19 cellular contexts compared by ENCODE assay signal in the genomic region with DNA sequence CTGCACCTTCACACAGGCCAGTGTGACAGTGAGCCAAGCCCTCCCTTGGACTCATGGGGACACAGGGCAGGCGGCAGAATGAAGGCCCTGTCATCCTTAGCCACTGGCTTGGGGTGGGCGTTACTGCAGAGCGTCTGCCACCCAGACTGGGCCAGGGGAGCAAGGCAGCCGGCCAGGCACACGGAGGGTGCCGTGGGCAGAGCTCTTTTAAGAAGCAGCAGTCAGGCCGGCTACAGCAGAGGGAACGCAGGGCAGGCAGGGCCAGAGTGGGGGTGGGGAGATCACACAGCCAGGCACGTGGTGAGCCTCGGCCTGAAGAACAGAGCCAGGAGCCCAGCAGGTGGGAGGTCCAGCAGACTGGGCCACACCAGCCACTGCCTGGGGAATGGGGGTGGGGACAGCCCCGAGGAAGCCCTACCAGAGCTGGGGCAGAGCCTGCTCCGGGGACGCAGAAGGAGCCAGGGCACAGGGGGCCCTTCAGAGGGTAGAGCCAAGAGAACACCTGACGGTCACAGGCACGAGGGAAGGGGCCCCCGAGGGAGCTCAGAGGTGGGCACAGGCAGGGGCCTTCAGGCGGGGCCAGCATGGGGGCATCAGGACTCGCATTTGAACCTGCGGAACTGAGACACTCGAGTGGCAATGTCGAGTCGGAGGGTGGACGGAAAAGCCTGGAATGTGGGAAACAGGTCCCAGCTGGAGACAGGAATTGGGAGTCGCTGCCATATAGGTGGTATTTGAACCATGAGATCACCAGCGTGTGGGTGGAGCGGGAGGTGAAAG. TPM values are rescaled to one million over a fixed set of nuclear protein-coding genes. Genes with fewer than 3 reads are reported as not detected.
DNase-seq lines count a peak whose midpoint lies in the region; ATAC-seq, FAIRE-seq and TF ChIP-seq lines count a peak whose summit lies in the region.
"Had no signal": no experiment of that assay in that cellular context is flagged by ENCODE, and none has a peak within 500 bp of the region (broad histone marks: within the 10 kb centered on the region; RNA-seq: fewer than 3 reads in every experiment).

No MANE protein-coding gene starts in this region.

- DNase-seq in Ammon's horn (ENCODE audit: low spot score) (peak; percentile 72), NCI-H1092 treated with DMSO at 0.1 percent for 48 hours (lab: John Stamatoyannopoulos, UW) (peak; percentile 66), endothelial cell (ENCODE audit: low spot score) (no peak), medulla oblongata (ENCODE audit: extremely low spot score) (peak; percentile 68), CD14-positive monocyte (ENCODE audit: low spot score) (no peak), urothelium cell line (ENCODE audit: low spot score) (no peak), NCI-H510A (lab: John Stamatoyannopoulos, UW) (no peak)
- DNase-seq: activated CD4-positive, alpha-beta memory T cell treated with anti-CD3 and anti-CD28 coated beads, Interleukin-2, amount 10 ng/mL, durations not matched to agents 7 days and 5 days; GOT3; Kasumi-1; stimulated activated CD4-positive, alpha-beta T cell treated with anti-CD3 and anti-CD28 coated beads, Interleukin-4, amount 100 ng/mL, for 1 hour; T1000 had no signal

- FAIRE-seq in urothelium cell line (lab: Jason Lieb, UNC): no peak
- FAIRE-seq: GM12878, GM19239 had no signal

- H3K27ac Mint-ChIP-seq in endothelial cell (ENCODE audit: unreplicated experiment): peak overlapping the region; percentile 63
- H3K27ac Mint-ChIP-seq in CD14-positive monocyte: no peak overlapping the region
- H3K27ac Mint-ChIP-seq: activated CD4-positive, alpha-beta memory T cell treated with anti-CD3 and anti-CD28 coated beads, Interleukin-2, amount 10 ng/mL, durations not matched to agents 7 days and 5 days; activated naive CD4-positive, alpha-beta T cell treated with anti-CD3 and anti-CD28 coated beads, Interleukin-2, amount 50 U/mL, for 24 hours; mesothelial cell of epicardium; stimulated activated memory B cell treated with anti-CD40 and anti-IgM and Interleukin-4, amounts not matched to agents 10 μg/mL and 1 μg/mL and 100 μg/mL, for 72 hours had no signal

- ATAC-seq in GM18517 (IDR thresholded peaks at IDR 0.05; ENCODE audit: unreplicated experiment): no peak
- ATAC-seq: GM12878; stimulated activated memory B cell treated with anti-CD40 and anti-IgM and Interleukin-4, amounts not matched to agents 10 μg/mL and 1 μg/mL and 100 μg/mL, for 72 hours had no signal

- H3K36me3 Mint-ChIP-seq in endothelial cell (ENCODE audit: low read depth, unreplicated experiment) (no peaks in the 10 kb centered on the region), CD14-positive monocyte (peaks cover 0 to 4% of the 10 kb centered on the region in 2 donors)
- H3K36me3 Mint-ChIP-seq: activated naive CD4-positive, alpha-beta T cell treated with anti-CD3 and anti-CD28 coated beads, Interleukin-2, amount 50 U/mL, for 24 hours; mesothelial cell of epicardium had no signal

- H3K4me3 Mint-ChIP-seq in endothelial cell (ENCODE audit: unreplicated experiment): no peak overlapping the region
- H3K4me3 Mint-ChIP-seq in CD14-positive monocyte: no peak overlapping the region
- H3K4me3 Mint-ChIP-seq: activated CD4-positive, alpha-beta memory T cell treated with anti-CD3 and anti-CD28 coated beads, Interleukin-2, amount 10 ng/mL, durations not matched to agents 7 days and 5 days; activated naive CD4-positive, alpha-beta T cell treated with anti-CD3 and anti-CD28 coated beads, Interleukin-2, amount 50 U/mL, for 24 hours; central memory CD8-positive, alpha-beta T cell; mesothelial cell of epicardium; stimulated activated memory B cell treated with anti-CD40 and anti-IgM and Interleukin-4, amounts not matched to agents 10 μg/mL and 1 μg/mL and 100 μg/mL, for 72 hours had no signal

- TF ChIP-seq CTCF in endothelial cell (IDR thresholded peaks at IDR 0.05; ENCODE audit: unreplicated experiment) (no peak), CD14-positive monocyte (IDR thresholded peaks at IDR 0.05) (no peak)

- no peaks in the 10 kb centered on the region for H3K9me3 Mint-ChIP-seq in endothelial cell (ENCODE audit: unreplicated experiment)
- peaks cover 0 to 9% (median 3%) of the 10 kb centered on the region in 7 donors for H3K9me3 Mint-ChIP-seq in CD14-positive monocyte
- H3K9me3 Mint-ChIP-seq: activated CD4-positive, alpha-beta memory T cell treated with anti-CD3 and anti-CD28 coated beads, Interleukin-2, amount 10 ng/mL, durations not matched to agents 7 days and 5 days; activated naive CD4-positive, alpha-beta T cell treated with anti-CD3 and anti-CD28 coated beads, Interleukin-2, amount 50 U/mL, for 24 hours; central memory CD8-positive, alpha-beta T cell; stimulated activated memory B cell treated with anti-CD40 and anti-IgM and Interleukin-4, amounts not matched to agents 10 μg/mL and 1 μg/mL and 100 μg/mL, for 72 hours had no signal

- no peaks in the 10 kb centered on the region for H3K4me1 Mint-ChIP-seq in endothelial cell (ENCODE audit: unreplicated experiment)
- peaks cover 12% of the 10 kb centered on the region for H3K4me1 Mint-ChIP-seq in CD14-positive monocyte
- H3K4me1 Mint-ChIP-seq: activated CD4-positive, alpha-beta memory T cell treated with anti-CD3 and anti-CD28 coated beads, Interleukin-2, amount 10 ng/mL, durations not matched to agents 7 days and 5 days; central memory CD8-positive, alpha-beta T cell; mesothelial cell of epicardium had no signal

- H3K27me3 Mint-ChIP-seq in endothelial cell (ENCODE audit: unreplicated experiment): peaks cover 8% of the 10 kb centered on the region
- H3K27me3 Mint-ChIP-seq in CD14-positive monocyte (ENCODE audit: low read depth in 3 of 3): peaks cover 3 to 22% (median 4%) of the 10 kb centered on the region in 3 donors
- H3K27me3 Mint-ChIP-seq: activated naive CD4-positive, alpha-beta T cell treated with anti-CD3 and anti-CD28 coated beads, Interleukin-2, amount 50 U/mL, for 24 hours; central memory CD8-positive, alpha-beta T cell had no signal

- intact Hi-C loops in CD14-positive monocyte (cut with micrococcal nuclease): no loop called here

RNA-seq across cellular contexts. Expression of gene STK32C, which starts 14.1 kb away (rescaled TPM):
- total RNA-seq in endothelial cell (ENCODE audit: unreplicated experiment): 12.6 TPM
- 10 to 100 TPM; 13.6 to 18.4 TPM for polyA plus RNA-seq in CD14-positive monocyte

RNA-seq across cellular contexts. Expression of gene LRRC27, which starts 38.4 kb away (rescaled TPM):
- 11.1 TPM for total RNA-seq in endothelial cell (ENCODE audit: unreplicated experiment)
- polyA plus RNA-seq in CD14-positive monocyte: 1 to 10 TPM; 3.6 TPM

Comparison
In these comparisons a context has a peak if more than half of its experiments do, and no peak if none do; other contexts are left out.
1. DNase-seq: peak in Ammon's horn (single experiment), NCI-H1092 treated with DMSO at 0.1 percent for 48 hours (single experiment) and medulla oblongata (single experiment); none in endothelial cell (single experiment), CD14-positive monocyte (single experiment), urothelium cell line (single experiment) and NCI-H510A (single experiment).